Comparison of ENCODE assay signal across 8 cellular contexts in the genomic region with DNA sequence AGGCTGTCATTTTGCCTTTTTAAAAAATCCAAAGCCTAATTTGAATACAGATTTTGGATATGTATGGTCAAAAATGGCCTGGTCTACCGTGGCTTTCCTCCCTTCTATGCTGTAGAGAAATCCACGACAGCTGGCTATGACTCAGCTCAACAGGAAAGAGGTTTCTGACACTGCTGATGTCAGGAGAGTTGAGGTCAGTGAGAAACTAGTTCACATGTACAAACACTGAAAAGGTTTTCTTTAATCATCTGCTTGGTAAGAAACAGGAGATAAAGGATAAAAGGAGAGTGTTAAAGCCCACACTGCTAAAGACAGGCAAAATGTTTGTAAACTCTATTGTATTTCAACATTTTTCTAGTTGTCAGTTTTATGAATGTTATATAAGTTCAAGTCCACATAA.
DNase-seq lines count a peak whose midpoint lies in the region; ATAC-seq lines count a peak whose summit lies in the region.

No MANE protein-coding gene starts in this region.

- peak; percentile 98 for ATAC-seq in GM21390 (IDR thresholded peaks at IDR 0.05; ENCODE audit: unreplicated experiment)

- peaks cover 42% of the 10 kb centered on the region for H3K27me3 Mint-ChIP-seq in activated T-cell treated with anti-CD3 and anti-CD28 coated beads, Interleukin-2, amount 50 U/mL, for 24 hours
- H3K27me3 Mint-ChIP-seq in stimulated activated naive CD8-positive, alpha-beta T cell treated with anti-CD3 and anti-CD28 coated beads, Interleukin-15, Interleukin-2, amounts not matched to agents 100 ng/mL and 50 ng/mL, for 24 hours, result no peaks in the 10 kb centered on the region

- H3K4me3 ChIP-seq in Jurkat, Clone E6-1 (ENCODE audit: low read length), result no peak overlapping the region

- no peak overlapping the region for H3K4me3 Mint-ChIP-seq in activated T-cell treated with anti-CD3 and anti-CD28 coated beads, Interleukin-2, amount 50 U/mL, for 24 hours
- no peak overlapping the region for H3K4me3 Mint-ChIP-seq in stimulated activated naive CD8-positive, alpha-beta T cell treated with anti-CD3 and anti-CD28 coated beads, Interleukin-15, Interleukin-2, amounts not matched to agents 100 ng/mL and 50 ng/mL, for 24 hours

- H3K4me1 Mint-ChIP-seq in activated T-cell treated with anti-CD3 and anti-CD28 coated beads, Interleukin-2, amount 50 U/mL, for 24 hours (ENCODE audit: low read depth), result peaks cover 57% of the 10 kb centered on the region
- H3K4me1 Mint-ChIP-seq in stimulated activated naive CD8-positive, alpha-beta T cell treated with anti-CD3 and anti-CD28 coated beads, Interleukin-15, Interleukin-2, amounts not matched to agents 100 ng/mL and 50 ng/mL, for 24 hours (ENCODE audit: low read depth), result peaks cover 50% of the 10 kb centered on the region

- H3K9me3 Mint-ChIP-seq in activated T-cell treated with anti-CD3 and anti-CD28 coated beads, Interleukin-2, amount 50 U/mL, for 24 hours, result no peaks in the 10 kb centered on the region
- no peaks in the 10 kb centered on the region for H3K9me3 Mint-ChIP-seq in stimulated activated naive CD8-positive, alpha-beta T cell treated with anti-CD3 and anti-CD28 coated beads, Interleukin-15, Interleukin-2, amounts not matched to agents 100 ng/mL and 50 ng/mL, for 24 hours

- DNase-seq in GM03348 (ENCODE audit: low spot score), result peak; percentile 50
- DNase-seq in Jurkat, Clone E6-1 (ENCODE audit: low read depth, low spot score), result peak; percentile 12
- DNase-seq in activated T-cell treated with anti-CD3 and anti-CD28 coated beads, Interleukin-2, amount 50 U/mL, for 24 hours, result no peak
- peak; percentile 54 for DNase-seq in glomerular endothelial cell (ENCODE audit: extremely low read depth, low read depth, low spot score)
- no peak for DNase-seq in NCI-H1105 treated with DMSO at 0.1 percent for 48 hours (lab: John Stamatoyannopoulos, UW)
- DNase-seq in cortex of kidney (lab: John Stamatoyannopoulos, UW), result no peak

- peak overlapping the region; percentile 59 for H3K27ac Mint-ChIP-seq in activated T-cell treated with anti-CD3 and anti-CD28 coated beads, Interleukin-2, amount 50 U/mL, for 24 hours
- H3K27ac Mint-ChIP-seq in stimulated activated naive CD8-positive, alpha-beta T cell treated with anti-CD3 and anti-CD28 coated beads, Interleukin-15, Interleukin-2, amounts not matched to agents 100 ng/mL and 50 ng/mL, for 24 hours, result peak overlapping the region; percentile 40

- peaks cover 7% of the 10 kb centered on the region for H3K36me3 Mint-ChIP-seq in activated T-cell treated with anti-CD3 and anti-CD28 coated beads, Interleukin-2, amount 50 U/mL, for 24 hours (ENCODE audit: low read depth)
- peaks cover 13% of the 10 kb centered on the region for H3K36me3 Mint-ChIP-seq in stimulated activated naive CD8-positive, alpha-beta T cell treated with anti-CD3 and anti-CD28 coated beads, Interleukin-15, Interleukin-2, amounts not matched to agents 100 ng/mL and 50 ng/mL, for 24 hours (ENCODE audit: low read depth)

Comparison
In these comparisons a context has a peak if more than half of its experiments do, and no peak if none do; other contexts are left out.
1. DNase-seq: peak in GM03348 (single experiment), Jurkat, Clone E6-1 (single experiment) and glomerular endothelial cell (single experiment); none in activated T-cell treated with anti-CD3 and anti-CD28 coated beads, Interleukin-2, amount 50 U/mL, for 24 hours (single experiment), NCI-H1105 treated with DMSO at 0.1 percent for 48 hours (single experiment) and cortex of kidney (single experiment).